In the genomic region with DNA sequence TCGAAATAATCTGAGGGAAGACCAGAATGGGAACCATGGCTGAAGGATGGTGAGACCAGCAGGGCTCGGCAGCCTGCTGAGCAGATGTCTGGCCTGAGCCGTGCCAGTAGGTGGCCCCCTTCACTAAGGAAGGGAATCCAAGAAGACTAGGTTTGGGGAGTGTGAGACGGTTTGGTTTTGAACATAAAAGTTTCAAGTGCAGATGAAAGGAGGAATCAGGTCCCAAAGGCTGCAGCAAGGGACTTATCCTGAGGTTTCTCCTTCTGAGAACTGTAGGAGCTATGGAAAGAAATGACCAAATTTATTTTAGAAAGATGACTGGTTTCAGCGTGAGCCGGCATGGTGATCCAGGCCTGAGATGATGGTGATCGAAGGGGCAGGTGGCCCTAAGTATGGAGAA, we compare ENCODE assay signal across 9 cellular contexts. TPM values are rescaled to one million over a fixed set of nuclear protein-coding genes. Genes with fewer than 3 reads are reported as not detected.
DNase-seq lines count a peak whose midpoint lies in the region; ATAC-seq and TF ChIP-seq lines count a peak whose summit lies in the region.
"Had no signal": no experiment of that assay in that cellular context is flagged by ENCODE, and none has a peak within 500 bp of the region (broad histone marks: within the 10 kb centered on the region; RNA-seq: fewer than 3 reads in every experiment).

No MANE protein-coding gene starts in this region.

- H3K9me3 ChIP-seq in DOHH2 (ENCODE audit: control insufficient read depth, insufficient read depth, low read length) = no peaks in the 10 kb centered on the region

- H3K27me3 ChIP-seq in DOHH2 (ENCODE audit: control insufficient read depth, low read length) = 0 out of 2 replicates have a peak, but pooled peaks cover 4% of the 10 kb centered on the region

- H3F3A ChIP-seq in DOHH2 (ENCODE audit: control insufficient read depth, insufficient read depth) = 0 out of 2 replicates have a peak, but pooled peaks cover 2% of the 10 kb centered on the region

- peaks cover 1% of the 10 kb centered on the region for H3K36me3 ChIP-seq in DOHH2 (ENCODE audit: control insufficient read depth, low read length)

- DNase-seq in LNCaP clone FGC (ENCODE audit: low read depth) = no peak
- peak; percentile 82 for DNase-seq in activated naive CD4-positive, alpha-beta T cell treated with anti-CD3 and anti-CD28 coated beads, Interleukin-2, amount 50 U/mL, for 16 hours
- DNase-seq in Right ventricle myocardium superior = peak; percentile 81
- DNase-seq in pulmonary artery endothelial cell (ENCODE audit: low read depth, low spot score) = peak; percentile 17
- no peak for DNase-seq in NCI-H187 treated with DMSO at 0.1 percent for 48 hours (lab: John Stamatoyannopoulos, UW)

- no peak overlapping the region for H3K27ac ChIP-seq in DOHH2 (ENCODE audit: low read depth, low read length)

- peaks cover 4% of the 10 kb centered on the region for H3K79me2 ChIP-seq in DOHH2 (ENCODE audit: control insufficient read depth, low read length)

- H3K4me1 ChIP-seq in DOHH2 (ENCODE audit: control insufficient read depth, low read length) = peaks cover 26% of the 10 kb centered on the region

- ATAC-seq in SK-N-SH treated with all-trans-retinoic acid at 6 μM for 48 hours (peak; percentile 58), Right ventricle myocardium superior (ENCODE audit: poor library complexity) (no peak), HG03565 (IDR thresholded peaks at IDR 0.05; ENCODE audit: unreplicated experiment) (no peak)

- H3K9me2 ChIP-seq in DOHH2 (replicated peaks; ENCODE audit: control insufficient read depth, low read length) = no peaks in the 10 kb centered on the region

- no peak overlapping the region for H3K4me2 ChIP-seq in DOHH2 (ENCODE audit: low read length)

- intact Hi-C loops in Right ventricle myocardium superior (cut with DNase I) = loop anchor here (2.0 to 10.0 kb wide), 4 partner anchors 96 to 670 kb away; a partner anchor contains a TSS

- TF ChIP-seq CTCF in DOHH2 (IDR thresholded peaks at IDR 0.05; ENCODE audit: low read depth, low read length, poor library complexity, severe bottlenecking) = peak; percentile 86
- peak; percentile 89 for TF ChIP-seq CTCF in LNCaP clone FGC (IDR thresholded peaks at IDR 0.05; ENCODE audit: control insufficient read depth, extremely low read depth, insufficient read depth)

- H3K4me3 ChIP-seq in DOHH2 (ENCODE audit: low read length) (no peak overlapping the region), LNCaP clone FGC (ENCODE audit: low read depth, low read length) (no peak overlapping the region)

- H4K20me1 ChIP-seq in DOHH2 (ENCODE audit: control insufficient read depth, insufficient read depth, low read depth, low read length) = no peaks in the 10 kb centered on the region

TF ChIP-seq in SK-N-SH treated with all-trans-retinoic acid at 6 μM for 48 hours, 23 proteins besides CTCF, POLR2A, EP300 and RAD21:
- TF ChIP-seq ARNTL (CRISPR knock-in tag; IDR thresholded peaks at IDR 0.05; ENCODE audit: borderline replicate concordance, low read depth) (no peak), PPARA (CRISPR knock-in tag; IDR thresholded peaks at IDR 0.05; ENCODE audit: borderline replicate concordance) (no peak)
- TF ChIP-seq, protein P1, sequence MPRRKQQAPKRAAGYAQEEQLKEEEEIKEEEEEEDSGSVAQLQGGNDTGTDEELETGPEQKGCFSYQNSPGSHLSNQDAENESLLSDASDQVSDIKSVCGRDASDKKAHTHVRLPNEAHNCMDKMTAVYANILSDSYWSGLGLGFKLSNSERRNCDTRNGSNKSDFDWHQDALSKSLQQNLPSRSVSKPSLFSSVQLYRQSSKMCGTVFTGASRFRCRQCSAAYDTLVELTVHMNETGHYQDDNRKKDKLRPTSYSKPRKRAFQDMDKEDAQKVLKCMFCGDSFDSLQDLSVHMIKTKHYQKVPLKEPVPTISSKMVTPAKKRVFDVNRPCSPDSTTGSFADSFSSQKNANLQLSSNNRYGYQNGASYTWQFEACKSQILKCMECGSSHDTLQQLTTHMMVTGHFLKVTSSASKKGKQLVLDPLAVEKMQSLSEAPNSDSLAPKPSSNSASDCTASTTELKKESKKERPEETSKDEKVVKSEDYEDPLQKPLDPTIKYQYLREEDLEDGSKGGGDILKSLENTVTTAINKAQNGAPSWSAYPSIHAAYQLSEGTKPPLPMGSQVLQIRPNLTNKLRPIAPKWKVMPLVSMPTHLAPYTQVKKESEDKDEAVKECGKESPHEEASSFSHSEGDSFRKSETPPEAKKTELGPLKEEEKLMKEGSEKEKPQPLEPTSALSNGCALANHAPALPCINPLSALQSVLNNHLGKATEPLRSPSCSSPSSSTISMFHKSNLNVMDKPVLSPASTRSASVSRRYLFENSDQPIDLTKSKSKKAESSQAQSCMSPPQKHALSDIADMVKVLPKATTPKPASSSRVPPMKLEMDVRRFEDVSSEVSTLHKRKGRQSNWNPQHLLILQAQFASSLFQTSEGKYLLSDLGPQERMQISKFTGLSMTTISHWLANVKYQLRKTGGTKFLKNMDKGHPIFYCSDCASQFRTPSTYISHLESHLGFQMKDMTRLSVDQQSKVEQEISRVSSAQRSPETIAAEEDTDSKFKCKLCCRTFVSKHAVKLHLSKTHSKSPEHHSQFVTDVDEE (CRISPR knock-in tag; IDR thresholded peaks at IDR 0.05) = no peak

RNA-seq across cellular contexts. Expression of a gene that starts 4.6 kb away (rescaled TPM):
- total RNA-seq in Right ventricle myocardium superior (32.8 TPM), pulmonary artery endothelial cell (36.1 and 46.4 TPM in 2 replicates)

RNA-seq across cellular contexts. Expression of a gene that starts 28.1 kb away (rescaled TPM):
- 181 TPM for total RNA-seq in Right ventricle myocardium superior
- total RNA-seq in pulmonary artery endothelial cell = not detected in 2 replicates
- total RNA-seq: activated CD8-positive, alpha-beta memory T cell treated with anti-CD3 and anti-CD28 coated beads for 36 hours had no signal

RNA-seq across cellular contexts. Expression of a gene that starts 32.0 kb away (rescaled TPM):
- total RNA-seq in Right ventricle myocardium superior = not detected
- total RNA-seq in pulmonary artery endothelial cell = not detected in 2 replicates
- total RNA-seq: activated CD8-positive, alpha-beta memory T cell treated with anti-CD3 and anti-CD28 coated beads for 36 hours had no signal

Comparison
In these comparisons a context has a peak if more than half of its experiments do, and no peak if none do; other contexts are left out.
1. DNase-seq: peak in activated naive CD4-positive, alpha-beta T cell treated with anti-CD3 and anti-CD28 coated beads, Interleukin-2, amount 50 U/mL, for 16 hours (single experiment), Right ventricle myocardium superior (single experiment) and pulmonary artery endothelial cell (single experiment); none in LNCaP clone FGC (single experiment) and NCI-H187 treated with DMSO at 0.1 percent for 48 hours (single experiment).
2. RNA of a gene that starts 28.1 kb away (total RNA-seq): 181 TPM in Right ventricle myocardium superior (single experiment); not detected in pulmonary artery endothelial cell; every median in the first group is over 100 times any median in the second.